In genomic region chr4:40698733-40699132, GRCh38 we compare ENCODE assay signal across 22 cellular contexts.
"Had no signal": no experiment of that assay in that cellular context is flagged by ENCODE, and none has a peak within 500 bp of the region (broad histone marks: within the 10 kb centered on the region; RNA-seq: fewer than 3 reads in every experiment).

No MANE protein-coding gene starts in this region.

- FAIRE-seq: small intestine had no signal

- H3K36me3 Mint-ChIP-seq: memory B cell; natural killer cell treated with Interleukin-12 subunit alpha and Interleukin-12 subunit beta and Interleukin-15 and Interleukin-18, amount 100 ng/mL, for 72 hours; neural progenitor cell had no signal

- H3K9me3 Mint-ChIP-seq: dendritic cell treated with granulocyte-macrophage colony-stimulating factor and Interleukin-4, amounts not matched to agents 40 ng/mL and 50 ng/mL, for 4 days; effector memory CD8-positive, alpha-beta T cell; memory B cell; natural killer cell treated with Interleukin-12 subunit alpha and Interleukin-12 subunit beta and Interleukin-15 and Interleukin-18, amount 100 ng/mL, for 72 hours; neural progenitor cell had no signal

- H3K4me3 ChIP-seq: esophagus muscularis mucosa, gastroesophageal sphincter, left lung, lower lobe of right lung, neural progenitor cell, ovary, right atrium auricular region, stomach, thoracic aorta, transverse colon had no signal

- H3K9ac ChIP-seq: neural progenitor cell had no signal

- H3K4me3 Mint-ChIP-seq: dendritic cell treated with granulocyte-macrophage colony-stimulating factor and Interleukin-4, amounts not matched to agents 40 ng/mL and 50 ng/mL, for 4 days; effector memory CD8-positive, alpha-beta T cell; memory B cell; natural killer cell treated with Interleukin-12 subunit alpha and Interleukin-12 subunit beta and Interleukin-15 and Interleukin-18, amount 100 ng/mL, for 72 hours; neural progenitor cell had no signal

- H3K27ac Mint-ChIP-seq: dendritic cell treated with granulocyte-macrophage colony-stimulating factor and Interleukin-4, amounts not matched to agents 40 ng/mL and 50 ng/mL, for 4 days; effector memory CD8-positive, alpha-beta T cell; memory B cell; natural killer cell treated with Interleukin-12 subunit alpha and Interleukin-12 subunit beta and Interleukin-15 and Interleukin-18, amount 100 ng/mL, for 72 hours; neural progenitor cell had no signal

- H3K27me3 Mint-ChIP-seq: dendritic cell treated with granulocyte-macrophage colony-stimulating factor and Interleukin-4, amounts not matched to agents 40 ng/mL and 50 ng/mL, for 4 days had no signal

- H3K36me3 ChIP-seq: esophagus muscularis mucosa, gastroesophageal sphincter, left lung, lower lobe of right lung, neural progenitor cell, ovary, right atrium auricular region, stomach, thoracic aorta, transverse colon had no signal

- ATAC-seq: effector memory CD8-positive, alpha-beta T cell; gastroesophageal sphincter; left lung; lower lobe of right lung; natural killer cell treated with Interleukin-12 subunit alpha and Interleukin-12 subunit beta and Interleukin-15 and Interleukin-18, amount 100 ng/mL, for 72 hours had no signal

- H3K4me1 ChIP-seq: esophagus muscularis mucosa, gastroesophageal sphincter, lower lobe of right lung, neural progenitor cell, right atrium auricular region, transverse colon had no signal

- H3K4me1 Mint-ChIP-seq: memory B cell had no signal

- H3K27me3 ChIP-seq: esophagus muscularis mucosa, gastroesophageal sphincter, left lung, neural progenitor cell, ovary, right atrium auricular region, stomach, transverse colon had no signal

- DNase-seq: effector memory CD8-positive, alpha-beta T cell; glutamatergic neuron; islet precursor cell; left lung; lower lobe of right lung; midbrain; nucleus accumbens; ovary; small intestine; stimulated activated CD4-positive, alpha-beta T cell treated with anti-CD3 and anti-CD28 coated beads, Interleukin-12 subunit alpha, Interleukin-12 subunit beta, amount 100 ng/mL, for 4 hours; stimulated activated naive CD4-positive, alpha-beta T cell; stomach; substantia nigra; transverse colon had no signal

- H3K9me3 ChIP-seq: esophagus muscularis mucosa, gastroesophageal sphincter, left lung, lower lobe of right lung, ovary, right atrium auricular region, stomach, thoracic aorta, transverse colon had no signal
